ENCODE assay signal across 10 cellular contexts in the genomic region with DNA sequence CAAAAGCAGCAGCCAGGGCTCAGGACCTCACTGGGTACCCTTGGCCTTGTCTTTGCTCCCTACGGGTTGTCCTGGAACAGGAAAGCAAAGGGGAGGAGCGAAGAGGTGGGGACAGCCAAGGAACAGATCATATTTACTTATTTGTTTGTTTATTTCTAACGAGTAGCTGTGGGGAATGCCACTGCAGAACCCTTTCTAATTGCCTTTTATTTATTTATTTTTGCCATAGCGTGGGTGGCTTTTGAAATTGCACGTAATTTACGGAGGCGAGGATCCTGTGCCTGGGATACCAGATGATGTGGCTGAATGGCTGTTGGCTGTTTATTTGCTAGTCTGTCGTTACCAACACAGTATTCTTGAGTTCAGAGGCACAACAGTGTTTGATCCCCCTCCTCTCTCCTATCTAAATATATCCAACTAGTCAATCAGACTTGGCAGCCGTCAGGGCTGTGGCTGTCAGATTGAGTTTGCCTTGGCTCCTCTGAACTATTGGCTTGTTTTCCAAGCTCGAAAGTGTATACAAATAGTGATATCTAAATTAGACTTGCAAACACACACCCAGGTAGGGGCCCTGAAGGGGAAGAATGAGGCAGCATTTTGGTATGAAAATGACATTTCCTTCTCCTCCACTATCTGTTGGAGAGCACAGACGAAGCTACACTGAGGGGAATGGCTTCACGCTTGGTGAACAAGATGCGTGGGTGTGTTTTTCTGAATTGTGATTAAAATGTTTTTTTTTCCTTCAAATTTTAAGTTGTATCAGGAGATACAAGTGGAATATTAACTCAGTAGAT.
DNase-seq lines count a peak whose midpoint lies in the region; ATAC-seq and TF ChIP-seq lines count a peak whose summit lies in the region.
"Had no signal": no experiment of that assay in that cellular context is flagged by ENCODE, and none has a peak within 500 bp of the region (broad histone marks: within the 10 kb centered on the region; RNA-seq: fewer than 3 reads in every experiment).

No MANE protein-coding gene starts in this region.

- H3K27ac ChIP-seq in BLaER1 (no peak overlapping the region), WERI-Rb-1 (peak overlapping the region; percentile 17; the same call in 1 of the 2 replicates), left lung (no peak overlapping the region), vagina (no peak overlapping the region)
- H3K27ac ChIP-seq: Peyer's patch had no signal

- no peak overlapping the region for H3K9ac ChIP-seq in BLaER1

- H3K4me3 ChIP-seq in BLaER1 (no peak overlapping the region), LNCaP clone FGC (ENCODE audit: low read depth, low read length) (no peak overlapping the region), WERI-Rb-1 (ENCODE audit: low read depth, low read length) (no peak overlapping the region), left lung (no peak overlapping the region), vagina (no peak overlapping the region)
- H3K4me3 ChIP-seq: Peyer's patch had no signal

- peak; percentile 35 for ATAC-seq in left lung
- no peak for ATAC-seq in HG02852 (IDR thresholded peaks at IDR 0.05; ENCODE audit: unreplicated experiment)

- DNase-seq in LNCaP clone FGC (ENCODE audit: low read depth) (peak; percentile 82), WERI-Rb-1 (no peak), left lung (no peak), vagina (ENCODE audit: extremely low spot score in 2 of 2) (no peak)
- DNase-seq in activated CD4-positive, alpha-beta T cell treated with anti-CD3 and anti-CD28 coated beads for 48 hours: no peak
- no peak for DNase-seq in activated effector memory CD4-positive, alpha-beta T cell treated with Interleukin-2 at 50 U/mL for 16 hours
- DNase-seq: activated naive CD4-positive, alpha-beta T cell treated with anti-CD3 and anti-CD28 coated beads, Interleukin-2, amount 10 ng/mL, durations not matched to agents 7 days and 5 days had no signal

- peak overlapping the region; percentile 35 for H3K4me2 ChIP-seq in BLaER1

- H3K27me3 ChIP-seq in BLaER1: no peaks in the 10 kb centered on the region
- H3K27me3 ChIP-seq in WERI-Rb-1 (ENCODE audit: insufficient read depth, low read depth, severe bottlenecking): no peaks in the 10 kb centered on the region
- H3K27me3 ChIP-seq in left lung: no peaks in the 10 kb centered on the region
- no peaks in the 10 kb centered on the region for H3K27me3 ChIP-seq in vagina
- H3K27me3 ChIP-seq: Peyer's patch had no signal

- H3K4me1 ChIP-seq in BLaER1: peaks cover 51% of the 10 kb centered on the region
- H3K4me1 ChIP-seq in left lung: peaks cover 5 to 15% of the 10 kb centered on the region in 2 donors
- H3K4me1 ChIP-seq in vagina: peaks cover 7% of the 10 kb centered on the region
- H3K4me1 ChIP-seq: Peyer's patch had no signal

- H4K20me1 ChIP-seq in BLaER1: peaks cover 100% of the 10 kb centered on the region

- H3K9me3 ChIP-seq in BLaER1: peaks cover 11% of the 10 kb centered on the region; the same call in 1 of the 2 replicates
- H3K9me3 ChIP-seq in WERI-Rb-1 (ENCODE audit: severe bottlenecking): no peaks in the 10 kb centered on the region
- no peaks in the 10 kb centered on the region for H3K9me3 ChIP-seq in left lung
- no peaks in the 10 kb centered on the region for H3K9me3 ChIP-seq in vagina
- H3K9me3 ChIP-seq: Peyer's patch had no signal

- no peak for TF ChIP-seq POLR2A in vagina (IDR thresholded peaks at IDR 0.05)

- peaks cover 91% of the 10 kb centered on the region for H3K36me3 ChIP-seq in BLaER1
- H3K36me3 ChIP-seq in WERI-Rb-1: peaks cover 16% of the 10 kb centered on the region
- H3K36me3 ChIP-seq in left lung: no peaks in the 10 kb centered on the region
- no peaks in the 10 kb centered on the region for H3K36me3 ChIP-seq in vagina
- H3K36me3 ChIP-seq: Peyer's patch had no signal

- TF ChIP-seq CTCF in LNCaP clone FGC (IDR thresholded peaks at IDR 0.05; ENCODE audit: control insufficient read depth, extremely low read depth, insufficient read depth) (no peak), WERI-Rb-1 (IDR thresholded peaks at IDR 0.05; ENCODE audit: low read depth, low read length) (no peak), left lung (IDR thresholded peaks at IDR 0.05) (no peak), vagina (IDR thresholded peaks at IDR 0.05) (no peak)

- intact Hi-C loops in left lung (cut with DNase I): no loop called here
- intact Hi-C loops in vagina (cut with DNase I): no loop called here
